Comparison of ENCODE assay signal across 8 cellular contexts in the genomic region with DNA sequence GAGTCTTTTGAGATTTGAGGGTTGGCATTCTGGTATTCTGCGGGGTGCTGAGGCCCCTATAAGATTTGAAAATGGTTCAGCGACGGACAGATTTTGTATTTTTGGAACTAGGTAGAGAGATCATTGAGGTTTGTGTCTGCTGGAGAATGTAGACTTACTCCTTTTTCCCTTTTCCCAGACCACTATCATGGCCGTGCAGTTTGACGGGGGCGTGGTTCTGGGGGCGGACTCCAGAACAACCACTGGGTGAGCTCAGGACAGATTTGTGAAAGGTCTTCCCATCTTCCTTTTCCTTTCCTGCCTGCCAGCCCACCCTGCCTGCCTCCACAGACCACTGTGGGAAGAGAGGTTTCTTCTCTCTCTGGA. TPM values are rescaled to one million over a fixed set of nuclear protein-coding genes. Genes with fewer than 3 reads are reported as not detected.
DNase-seq lines count a peak whose midpoint lies in the region; ATAC-seq and TF ChIP-seq lines count a peak whose summit lies in the region.

No MANE protein-coding gene starts in this region.

- H3K23ac ChIP-seq in trophoblast cell (ENCODE audit: low read length), result no peak overlapping the region

- H3K27ac ChIP-seq in KMS-11, result peak overlapping the region; percentile 35; the same call in 1 of the 2 replicates
- peak overlapping the region; percentile 29 for H3K27ac ChIP-seq in trophoblast cell (ENCODE audit: low read depth, low read length)

- H3K79me1 ChIP-seq in trophoblast cell (ENCODE audit: low read length), result peaks cover 5% of the 10 kb centered on the region

- H3K36me3 ChIP-seq in KMS-11 (ENCODE audit: insufficient read depth) (no peaks in the 10 kb centered on the region), trophoblast cell (ENCODE audit: control insufficient read depth in 1 of 2, insufficient read depth in 2 of 2, low read length in 2 of 2) (peaks cover 17 to 25% of the 10 kb centered on the region in 2 experiments)

- no peak overlapping the region for H3K4me3 ChIP-seq in KMS-11 (IDR thresholded peaks at IDR 0.05; ENCODE audit: insufficient read depth, low read depth, low read length)
- H3K4me3 ChIP-seq in trophoblast cell (ENCODE audit: low read depth, low read length), result peak overlapping the region; percentile 97

- peak overlapping the region; percentile 88 for H2BK120ac ChIP-seq in trophoblast cell (ENCODE audit: insufficient read depth, low read length, poor library complexity)

- DNase-seq in EL, result peak; percentile 56
- peak; percentile 39 to 42 for DNase-seq in activated T-cell treated with anti-CD3 and anti-CD28 coated beads, Interleukin-2, amount 50 U/mL, for 72 hours
- DNase-seq in glomerular visceral epithelial cell (ENCODE audit: extremely low spot score), result peak; percentile 39
- DNase-seq in trophoblast cell, result peak in 1 of 2 donors; percentile 48
- no peak for DNase-seq in epidermal melanocyte (ENCODE audit: insufficient read length, low spot score)
- DNase-seq in SIG-M5 (lab: John Stamatoyannopoulos, UW), result no peak

- H3K4me2 ChIP-seq in KMS-11 (peak overlapping the region; percentile 25; the same call in 1 of the 2 replicates), trophoblast cell (ENCODE audit: low read length) (peak overlapping the region; percentile 74)

- ATAC-seq in activated T-cell treated with anti-CD3 and anti-CD28 coated beads, Interleukin-2, amount 50 U/mL, for 72 hours (replicated peaks in 1 of 2), result peak; percentile 33 to 35
- no peak for ATAC-seq in HG02588 (IDR thresholded peaks at IDR 0.05; ENCODE audit: unreplicated experiment)

- H3K4me1 ChIP-seq in KMS-11 (ENCODE audit: low read depth, poor library complexity, severe bottlenecking) (peaks cover 15% of the 10 kb centered on the region), trophoblast cell (ENCODE audit: control insufficient read depth in 1 of 2, insufficient read depth in 2 of 2, low read length in 2 of 2) (peaks cover 0 to 6% of the 10 kb centered on the region in 2 experiments)

- no peaks in the 10 kb centered on the region for H4K20me1 ChIP-seq in KMS-11 (ENCODE audit: insufficient read depth)

- WGBS in trophoblast cell (ENCODE audit: extremely low coverage, insufficient coverage, insufficient read length), result no CpG with 5 or more reads among the region's 7 CpGs

- H3K9me3 ChIP-seq in trophoblast cell (ENCODE audit: insufficient read depth, low read depth, low read length), result no peaks in the 10 kb centered on the region

- H3K9ac ChIP-seq in KMS-11 (peak overlapping the region; percentile 61; the same call in 1 of the 2 replicates), trophoblast cell (ENCODE audit: low read length) (peak overlapping the region; percentile 94)

- peak overlapping the region; percentile 99 for H2AK5ac ChIP-seq in trophoblast cell (ENCODE audit: low read length)

- H3K18ac ChIP-seq in trophoblast cell (ENCODE audit: low read length), result no peak overlapping the region

- no peak overlapping the region for H2BK12ac ChIP-seq in trophoblast cell (ENCODE audit: low read length)

- H3K36me3 Mint-ChIP-seq in activated T-cell treated with anti-CD3 and anti-CD28 coated beads, Interleukin-2, amount 50 U/mL, for 72 hours (ENCODE audit: insufficient read depth in 2 of 2), result peaks cover 3 to 7% of the 10 kb centered on the region in 2 donors

- H3K4me3 Mint-ChIP-seq in activated T-cell treated with anti-CD3 and anti-CD28 coated beads, Interleukin-2, amount 50 U/mL, for 72 hours, result peak overlapping the region; percentile 98 to 99

- H3K27ac Mint-ChIP-seq in activated T-cell treated with anti-CD3 and anti-CD28 coated beads, Interleukin-2, amount 50 U/mL, for 72 hours, result peak overlapping the region; percentile 98

- H3K27me3 Mint-ChIP-seq in activated T-cell treated with anti-CD3 and anti-CD28 coated beads, Interleukin-2, amount 50 U/mL, for 72 hours (ENCODE audit: low read depth), result no peaks in the 10 kb centered on the region

- no peaks in the 10 kb centered on the region for H3K9me3 Mint-ChIP-seq in activated T-cell treated with anti-CD3 and anti-CD28 coated beads, Interleukin-2, amount 50 U/mL, for 72 hours

- peak overlapping the region; percentile 98 for H4K91ac ChIP-seq in trophoblast cell (ENCODE audit: low read depth, low read length)

- peak overlapping the region; percentile 97 for H3K14ac ChIP-seq in trophoblast cell (ENCODE audit: low read length)

- H3K27me3 ChIP-seq in KMS-11 (ENCODE audit: insufficient read depth, low read depth) (no peaks in the 10 kb centered on the region), trophoblast cell (ENCODE audit: insufficient read depth, low read length) (no peaks in the 10 kb centered on the region)

- H3K4ac ChIP-seq in trophoblast cell (ENCODE audit: low read depth, low read length), result peak overlapping the region; percentile 96

- no peak overlapping the region for H4K8ac ChIP-seq in trophoblast cell (ENCODE audit: low read depth, low read length)

- peak overlapping the region; percentile 82 for H2BK5ac ChIP-seq in trophoblast cell (ENCODE audit: low read depth, low read length, poor library complexity)

- H3K4me1 Mint-ChIP-seq in activated T-cell treated with anti-CD3 and anti-CD28 coated beads, Interleukin-2, amount 50 U/mL, for 72 hours (ENCODE audit: low read depth), result peaks cover 26% of the 10 kb centered on the region

- TF ChIP-seq CTCF in KMS-11 (conservative IDR thresholded peaks at IDR 0.05; ENCODE audit: low read depth, low read length), result no peak

- no peak overlapping the region for H4K12ac ChIP-seq in trophoblast cell (ENCODE audit: low read depth, low read length)

- H2AFZ ChIP-seq in KMS-11 (ENCODE audit: low read depth) (no peak overlapping the region), trophoblast cell (ENCODE audit: insufficient read depth, low read length, poor library complexity) (no peak overlapping the region)

- H3K79me2 ChIP-seq in KMS-11 (ENCODE audit: insufficient read depth, low read depth) (no peaks in the 10 kb centered on the region), trophoblast cell (ENCODE audit: control insufficient read depth, insufficient read depth, low read length, poor library complexity) (peaks cover 4% of the 10 kb centered on the region)

RNA-seq across cellular contexts. Expression of gene PSMB6, which starts 0.6 kb away (rescaled TPM):
- total RNA-seq in activated T-cell treated with anti-CD3 and anti-CD28 coated beads, Interleukin-2, amount 50 U/mL, for 72 hours, result 10 to 100 TPM; 56.3 to 68.7 TPM
- 295 and 308 TPM in 2 replicates for polyA plus RNA-seq in trophoblast cell (2013)

RNA-seq across cellular contexts. Expression of gene GLTPD2, which starts 7.8 kb away (rescaled TPM):
- total RNA-seq in activated T-cell treated with anti-CD3 and anti-CD28 coated beads, Interleukin-2, amount 50 U/mL, for 72 hours, result not detected
- 0.26 and 0.31 TPM in 2 replicates for polyA plus RNA-seq in trophoblast cell (2013)

RNA-seq across cellular contexts. Expression of gene VMO1, which starts 10.4 kb away (rescaled TPM):
- 1 to 10 TPM in 1 of 2 donors, under 1 TPM in 1; 0.46 to 1.1 TPM for total RNA-seq in activated T-cell treated with anti-CD3 and anti-CD28 coated beads, Interleukin-2, amount 50 U/mL, for 72 hours
- polyA plus RNA-seq in trophoblast cell (2013), result 0.47 and 0.77 TPM in 2 replicates

RNA-seq across cellular contexts. Expression of gene PLD2, which starts 10.4 kb away (rescaled TPM):
- 10 to 100 TPM; 27.5 to 50.9 TPM for total RNA-seq in activated T-cell treated with anti-CD3 and anti-CD28 coated beads, Interleukin-2, amount 50 U/mL, for 72 hours
- 40.7 and 43.6 TPM in 2 replicates for polyA plus RNA-seq in trophoblast cell (2013)

Comparison
In these comparisons a context has a peak if more than half of its experiments do, and no peak if none do; other contexts are left out.
1. DNase-seq: peak in EL (single experiment), activated T-cell treated with anti-CD3 and anti-CD28 coated beads, Interleukin-2, amount 50 U/mL, for 72 hours (2 of 2) and glomerular visceral epithelial cell (single experiment); none in epidermal melanocyte (single experiment) and SIG-M5 (single experiment).